Comparison of ENCODE assay signal across 22 cellular contexts in genomic region chr6:168149015-168149414, GRCh38.
"Had no signal": no experiment of that assay in that cellular context is flagged by ENCODE, and none has a peak within 500 bp of the region (broad histone marks: within the 10 kb centered on the region; RNA-seq: fewer than 3 reads in every experiment).

No MANE protein-coding gene starts in this region.

- H3K27me3 ChIP-seq: neutrophil had no signal

- H3K36me3 Mint-ChIP-seq: activated naive CD4-positive, alpha-beta T cell treated with anti-CD3 and anti-CD28 coated beads, Interleukin-2, amount 50 U/mL, for 72 hours; brain; mesothelial cell of epicardium had no signal

- H3K4me1 Mint-ChIP-seq: activated B cell treated with CpG ODN at 0.5 μM for 24 hours; activated T-helper 17 cell treated with anti-CD3 and anti-CD28 coated beads, Interleukin-2, amount 50 U/mL, for 72 hours had no signal

- H3K27ac ChIP-seq: neutrophil, pancreas, psoas muscle, upper lobe of right lung had no signal

- H3K4me1 ChIP-seq: pancreas, psoas muscle, upper lobe of right lung had no signal

- H3K9me3 ChIP-seq: neutrophil, pancreas, psoas muscle, upper lobe of right lung had no signal

- H3K9me3 Mint-ChIP-seq: activated naive CD4-positive, alpha-beta T cell treated with anti-CD3 and anti-CD28 coated beads, Interleukin-2, amount 50 U/mL, for 72 hours; activated T-cell treated with anti-CD3 and anti-CD28 coated beads, Interleukin-2, amount 50 U/mL, for 24 hours; activated T-helper 17 cell treated with anti-CD3 and anti-CD28 coated beads, Interleukin-2, amount 50 U/mL, for 72 hours; T-helper 1 cell treated with Interleukin-12 subunit alpha and Interleukin-12 subunit beta and Interleukin-4 antibody, amounts not matched to agents 30 μg/mL and 1 μg/mL, for 36 hours had no signal

- H3K36me3 ChIP-seq: neutrophil, pancreas, upper lobe of right lung had no signal

- H3K27ac Mint-ChIP-seq: activated B cell treated with CpG ODN at 0.5 μM for 24 hours; activated naive CD4-positive, alpha-beta T cell treated with anti-CD3 and anti-CD28 coated beads, Interleukin-2, amount 50 U/mL, for 72 hours; activated T-cell treated with anti-CD3 and anti-CD28 coated beads, Interleukin-2, amount 50 U/mL, for 24 hours; activated T-helper 17 cell treated with anti-CD3 and anti-CD28 coated beads, Interleukin-2, amount 50 U/mL, for 72 hours; brain; mesothelial cell of epicardium; T-helper 1 cell treated with Interleukin-12 subunit alpha and Interleukin-12 subunit beta and Interleukin-4 antibody, amounts not matched to agents 30 μg/mL and 1 μg/mL, for 36 hours had no signal

- H3K4me3 Mint-ChIP-seq: activated B cell treated with CpG ODN at 0.5 μM for 24 hours; activated T-cell treated with anti-CD3 and anti-CD28 coated beads, Interleukin-2, amount 50 U/mL, for 24 hours; activated T-helper 17 cell treated with anti-CD3 and anti-CD28 coated beads, Interleukin-2, amount 50 U/mL, for 72 hours; brain; mesothelial cell of epicardium; nephron; T-helper 1 cell treated with Interleukin-12 subunit alpha and Interleukin-12 subunit beta and Interleukin-4 antibody, amounts not matched to agents 30 μg/mL and 1 μg/mL, for 36 hours had no signal

- DNase-seq: activated B cell treated with CpG ODN at 0.5 μM for 24 hours; activated CD4-positive, alpha-beta T cell treated with anti-CD3 and anti-CD28 coated beads for 4 hours; activated CD4-positive, alpha-beta T cell treated with anti-CD3 and anti-CD28 coated beads, Interleukin-2, amount 50 U/mL, for 48 hours; activated T-cell treated with anti-CD3 and anti-CD28 coated beads, Interleukin-2, amount 50 U/mL, for 24 hours; dermis blood vessel endothelial cell; effector memory CD4-positive, alpha-beta T cell; hypothalamus; pancreas; psoas muscle; right cardiac atrium; stimulated activated CD4-positive, alpha-beta T cell treated with anti-CD3 and anti-CD28 coated beads, Interleukin-12 subunit alpha, Interleukin-12 subunit beta, amount 100 ng/mL, for 4 hours; stimulated activated CD4-positive, alpha-beta T cell treated with anti-CD3 and anti-CD28 coated beads, Interleukin-4, amount 100 ng/mL, for 4 hours; stimulated activated naive CD8-positive, alpha-beta T cell treated with anti-CD3 and anti-CD28 coated beads, Interleukin-15, Interleukin-2, amounts not matched to agents 100 U/mL and 50 U/mL, for 24 hours; T1000; upper lobe of right lung had no signal

- H3K4me3 ChIP-seq: pancreas, psoas muscle, upper lobe of right lung had no signal
